ENCODE assay signal across 11 cellular contexts in genomic region chr10:73780301-73780700, GRCh38. TPM values are rescaled to one million over a fixed set of nuclear protein-coding genes. Genes with fewer than 3 reads are reported as not detected.
DNase-seq lines count a peak whose midpoint lies in the region; ATAC-seq and TF ChIP-seq lines count a peak whose summit lies in the region.
"Had no signal": no experiment of that assay in that cellular context is flagged by ENCODE, and none has a peak within 500 bp of the region (broad histone marks: within the 10 kb centered on the region; RNA-seq: fewer than 3 reads in every experiment).

No MANE protein-coding gene starts in this region.

- H3K4me3 Mint-ChIP-seq in activated naive CD4-positive, alpha-beta T cell treated with anti-CD3 and anti-CD28 coated beads for 36 hours, result peak overlapping the region; percentile 98
- peak overlapping the region; percentile 100 for H3K4me3 Mint-ChIP-seq in glutamatergic neuron (ENCODE audit: unreplicated experiment)
- peak overlapping the region; percentile 92 for H3K4me3 Mint-ChIP-seq in stimulated activated effector memory CD8-positive, alpha-beta T cell treated with anti-CD3 and anti-CD28 coated beads, Interleukin-12 subunit alpha, Interleukin-12 subunit beta, amount 100 ng/mL, for 72 hours

- H3K9me3 Mint-ChIP-seq in activated naive CD4-positive, alpha-beta T cell treated with anti-CD3 and anti-CD28 coated beads for 36 hours, result no peaks in the 10 kb centered on the region
- H3K9me3 Mint-ChIP-seq in glutamatergic neuron (ENCODE audit: unreplicated experiment), result peaks cover 5% of the 10 kb centered on the region
- H3K9me3 Mint-ChIP-seq in stimulated activated effector memory CD8-positive, alpha-beta T cell treated with anti-CD3 and anti-CD28 coated beads, Interleukin-12 subunit alpha, Interleukin-12 subunit beta, amount 100 ng/mL, for 72 hours, result no peaks in the 10 kb centered on the region

- no peak for DNase-seq in activated naive CD4-positive, alpha-beta T cell treated with anti-CD3 and anti-CD28 coated beads for 36 hours
- DNase-seq in activated naive CD4-positive, alpha-beta T cell (lab: John Stamatoyannopoulos, UW), result no peak
- DNase-seq in glutamatergic neuron (no peak), NCI-H345 treated with DMSO at 0.1 percent for 48 hours (lab: John Stamatoyannopoulos, UW; ENCODE audit: unreplicated experiment) (no peak)
- DNase-seq in stimulated activated effector memory CD8-positive, alpha-beta T cell treated with anti-CD3 and anti-CD28 coated beads, Interleukin-12 subunit alpha, Interleukin-12 subunit beta, amount 100 ng/mL, for 72 hours (ENCODE audit: low spot score in 2 of 2), result no peak
- DNase-seq in effector CD8-positive, alpha-beta T cell (lab: John Stamatoyannopoulos, UW), result no peak
- DNase-seq: activated CD4-positive, alpha-beta T cell treated with anti-CD3 and anti-CD28 coated beads, Interleukin-2, amount 50 U/mL, for 1 hour; cerebellar nuclear complex; hypothalamus had no signal

- H3K79me2 ChIP-seq in SU-DHL-6 (ENCODE audit: insufficient read depth, low read length), result peaks cover 65% of the 10 kb centered on the region

- no peaks in the 10 kb centered on the region for H3K9me3 ChIP-seq in SU-DHL-6 (ENCODE audit: insufficient read depth, low read length)

- H3K9ac ChIP-seq in SU-DHL-6 (ENCODE audit: low read length), result peak overlapping the region; percentile 87

- H3K4me2 ChIP-seq in SU-DHL-6 (ENCODE audit: low read depth, low read length, poor library complexity, severe bottlenecking), result peak overlapping the region; percentile 61

- peak overlapping the region; percentile 70 for H3K27ac ChIP-seq in SU-DHL-6 (ENCODE audit: low read depth, low read length)

- H3K36me3 ChIP-seq in SU-DHL-6 (ENCODE audit: low read length), result peaks cover 12% of the 10 kb centered on the region

- no peaks in the 10 kb centered on the region for H3K27me3 Mint-ChIP-seq in activated naive CD4-positive, alpha-beta T cell treated with anti-CD3 and anti-CD28 coated beads for 36 hours (ENCODE audit: low read depth)
- H3K27me3 Mint-ChIP-seq in glutamatergic neuron (ENCODE audit: unreplicated experiment), result peaks cover 4% of the 10 kb centered on the region

- CTCF ChIA-PET in activated naive CD4-positive, alpha-beta T cell treated with anti-CD3 and anti-CD28 coated beads for 36 hours (lab: Charles Lee), result interaction anchor here (0.5 to 4.2 kb wide), 2 partner anchors 12 to 204 kb away, joined by 3 to 17 read pairs; no protein-coding TSS in a partner anchor

- no peaks in the 10 kb centered on the region for H3K9me2 ChIP-seq in SU-DHL-6 (replicated peaks; ENCODE audit: insufficient read depth, low read length)

- 0 out of 2 replicates have a peak, but pooled peaks cover 2% of the 10 kb centered on the region for H4K20me1 ChIP-seq in SU-DHL-6 (ENCODE audit: low read depth, low read length)

- peak overlapping the region; percentile 74 for H3K4me3 ChIP-seq in SU-DHL-6 (ENCODE audit: insufficient read depth, low read length, poor library complexity, severe bottlenecking)

- no peak overlapping the region for H2AFZ ChIP-seq in SU-DHL-6 (ENCODE audit: low read depth, low read length, severe bottlenecking)

- TF ChIP-seq CTCF in SU-DHL-6 (IDR thresholded peaks at IDR 0.05; ENCODE audit: insufficient read depth, low read length, poor library complexity, severe bottlenecking) (no peak), glutamatergic neuron (IDR thresholded peaks at IDR 0.05; ENCODE audit: partially characterized antibody, unreplicated experiment) (no peak)

- peaks cover 19% of the 10 kb centered on the region for H3K36me3 Mint-ChIP-seq in activated naive CD4-positive, alpha-beta T cell treated with anti-CD3 and anti-CD28 coated beads for 36 hours (ENCODE audit: low read depth)
- H3K36me3 Mint-ChIP-seq in glutamatergic neuron (ENCODE audit: unreplicated experiment), result no peaks in the 10 kb centered on the region
- peaks cover 75% of the 10 kb centered on the region for H3K36me3 Mint-ChIP-seq in stimulated activated effector memory CD8-positive, alpha-beta T cell treated with anti-CD3 and anti-CD28 coated beads, Interleukin-12 subunit alpha, Interleukin-12 subunit beta, amount 100 ng/mL, for 72 hours

- no peak overlapping the region for H3K27ac Mint-ChIP-seq in activated naive CD4-positive, alpha-beta T cell treated with anti-CD3 and anti-CD28 coated beads for 36 hours
- peak overlapping the region; percentile 56 for H3K27ac Mint-ChIP-seq in glutamatergic neuron (ENCODE audit: unreplicated experiment)
- peak overlapping the region; percentile 74 for H3K27ac Mint-ChIP-seq in stimulated activated effector memory CD8-positive, alpha-beta T cell treated with anti-CD3 and anti-CD28 coated beads, Interleukin-12 subunit alpha, Interleukin-12 subunit beta, amount 100 ng/mL, for 72 hours

- H3K27me3 ChIP-seq in SU-DHL-6 (ENCODE audit: low read length), result no peaks in the 10 kb centered on the region

- peaks cover 50% of the 10 kb centered on the region for H3K4me1 Mint-ChIP-seq in activated naive CD4-positive, alpha-beta T cell treated with anti-CD3 and anti-CD28 coated beads for 36 hours (ENCODE audit: low read depth)
- H3K4me1 Mint-ChIP-seq in glutamatergic neuron (ENCODE audit: low read depth, unreplicated experiment), result peaks cover 16% of the 10 kb centered on the region
- H3K4me1 Mint-ChIP-seq in stimulated activated effector memory CD8-positive, alpha-beta T cell treated with anti-CD3 and anti-CD28 coated beads, Interleukin-12 subunit alpha, Interleukin-12 subunit beta, amount 100 ng/mL, for 72 hours, result peaks cover 59% of the 10 kb centered on the region

- intact Hi-C loops in activated naive CD4-positive, alpha-beta T cell treated with anti-CD3 and anti-CD28 coated beads for 36 hours (cut with micrococcal nuclease), result no loop called here

- H3F3A ChIP-seq in SU-DHL-6 (ENCODE audit: insufficient read depth), result peaks cover 32% of the 10 kb centered on the region

- ATAC-seq in stimulated activated effector memory CD8-positive, alpha-beta T cell treated with anti-CD3 and anti-CD28 coated beads, Interleukin-12 subunit alpha, Interleukin-12 subunit beta, amount 100 ng/mL, for 72 hours, result no peak
- no peak for ATAC-seq in GM18868 (IDR thresholded peaks at IDR 0.05; ENCODE audit: unreplicated experiment)

RNA-seq across cellular contexts. Expression of gene CHCHD1, which starts 1.5 kb away (rescaled TPM):
- total RNA-seq in activated naive CD4-positive, alpha-beta T cell treated with anti-CD3 and anti-CD28 coated beads for 36 hours, result 10 to 100 TPM; 27.4 to 28.8 TPM
- 30.9 TPM for total RNA-seq in glutamatergic neuron (ENCODE audit: unreplicated experiment)

RNA-seq across cellular contexts. Expression of gene ZSWIM8, which starts 5.1 kb away (rescaled TPM):
- 10 to 100 TPM; 25.8 to 26.7 TPM for total RNA-seq in activated naive CD4-positive, alpha-beta T cell treated with anti-CD3 and anti-CD28 coated beads for 36 hours
- total RNA-seq in glutamatergic neuron (ENCODE audit: unreplicated experiment), result 165 TPM

RNA-seq across cellular contexts. Expression of gene NDST2, which starts 31.1 kb away (rescaled TPM):
- 100 to 1,000 TPM; 102 to 127 TPM for total RNA-seq in activated naive CD4-positive, alpha-beta T cell treated with anti-CD3 and anti-CD28 coated beads for 36 hours
- 34.4 TPM for total RNA-seq in glutamatergic neuron (ENCODE audit: unreplicated experiment)

RNA-seq across cellular contexts. Expression of gene SEC24C, which starts 36.1 kb away (rescaled TPM):
- total RNA-seq in activated naive CD4-positive, alpha-beta T cell treated with anti-CD3 and anti-CD28 coated beads for 36 hours, result 10 to 100 TPM; 67.0 to 68.1 TPM
- total RNA-seq in glutamatergic neuron (ENCODE audit: unreplicated experiment), result 91.1 TPM
